Comparison of ENCODE assay signal across 1 cellular context in genomic region chr6:130872250-130873095, GRCh38.
TF ChIP-seq lines count a peak whose summit lies in the region.

No MANE protein-coding gene starts in this region.

TF ChIP-seq in GM12878, 131 proteins besides CTCF, POLR2A, EP300 and RAD21 (continued from another document):
- TF ChIP-seq, protein P1, sequence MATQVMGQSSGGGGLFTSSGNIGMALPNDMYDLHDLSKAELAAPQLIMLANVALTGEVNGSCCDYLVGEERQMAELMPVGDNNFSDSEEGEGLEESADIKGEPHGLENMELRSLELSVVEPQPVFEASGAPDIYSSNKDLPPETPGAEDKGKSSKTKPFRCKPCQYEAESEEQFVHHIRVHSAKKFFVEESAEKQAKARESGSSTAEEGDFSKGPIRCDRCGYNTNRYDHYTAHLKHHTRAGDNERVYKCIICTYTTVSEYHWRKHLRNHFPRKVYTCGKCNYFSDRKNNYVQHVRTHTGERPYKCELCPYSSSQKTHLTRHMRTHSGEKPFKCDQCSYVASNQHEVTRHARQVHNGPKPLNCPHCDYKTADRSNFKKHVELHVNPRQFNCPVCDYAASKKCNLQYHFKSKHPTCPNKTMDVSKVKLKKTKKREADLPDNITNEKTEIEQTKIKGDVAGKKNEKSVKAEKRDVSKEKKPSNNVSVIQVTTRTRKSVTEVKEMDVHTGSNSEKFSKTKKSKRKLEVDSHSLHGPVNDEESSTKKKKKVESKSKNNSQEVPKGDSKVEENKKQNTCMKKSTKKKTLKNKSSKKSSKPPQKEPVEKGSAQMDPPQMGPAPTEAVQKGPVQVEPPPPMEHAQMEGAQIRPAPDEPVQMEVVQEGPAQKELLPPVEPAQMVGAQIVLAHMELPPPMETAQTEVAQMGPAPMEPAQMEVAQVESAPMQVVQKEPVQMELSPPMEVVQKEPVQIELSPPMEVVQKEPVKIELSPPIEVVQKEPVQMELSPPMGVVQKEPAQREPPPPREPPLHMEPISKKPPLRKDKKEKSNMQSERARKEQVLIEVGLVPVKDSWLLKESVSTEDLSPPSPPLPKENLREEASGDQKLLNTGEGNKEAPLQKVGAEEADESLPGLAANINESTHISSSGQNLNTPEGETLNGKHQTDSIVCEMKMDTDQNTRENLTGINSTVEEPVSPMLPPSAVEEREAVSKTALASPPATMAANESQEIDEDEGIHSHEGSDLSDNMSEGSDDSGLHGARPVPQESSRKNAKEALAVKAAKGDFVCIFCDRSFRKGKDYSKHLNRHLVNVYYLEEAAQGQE (IDR thresholded peaks at IDR 0.05; ENCODE audit: low read depth, low read length) = no peak
- no peak for TF ChIP-seq MYB (IDR thresholded peaks at IDR 0.05; ENCODE audit: borderline replicate concordance, low read depth, low read length)
- peak; percentile 26; the same call in 1 of the 2 replicates for TF ChIP-seq YY1 (IDR thresholded peaks at IDR 0.05; ENCODE audit: low read depth, low read length)
- TF ChIP-seq SMC3 (IDR thresholded peaks at IDR 0.05; ENCODE audit: borderline replicate concordance, low read length) = peak; percentile 87
TF ChIP-seq in GM12878: peak in this region for 2.
